In the genomic region with DNA sequence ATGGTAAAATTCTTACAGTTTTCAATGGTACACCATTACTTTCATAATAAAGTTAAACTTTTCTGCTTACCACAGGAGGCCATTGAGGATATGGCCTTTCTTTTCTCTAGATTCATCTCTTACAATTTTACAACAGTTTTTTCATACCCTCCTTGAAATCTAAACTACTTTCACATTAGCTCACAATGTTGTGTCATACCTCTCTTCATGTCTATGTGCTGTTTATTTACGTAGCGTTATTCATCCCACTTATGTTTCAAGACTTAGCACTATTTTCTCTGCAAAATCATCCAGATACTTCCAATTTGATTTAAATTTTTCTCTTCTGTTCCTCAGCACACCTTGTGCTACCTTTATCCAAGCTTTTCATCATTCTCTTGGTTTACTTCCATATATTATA, we compare ENCODE assay signal across 14 cellular contexts.
"Had no signal": no experiment of that assay in that cellular context is flagged by ENCODE, and none has a peak within 500 bp of the region (broad histone marks: within the 10 kb centered on the region; RNA-seq: fewer than 3 reads in every experiment).

No MANE protein-coding gene starts in this region.

- H3K4me3 ChIP-seq: adrenal gland, esophagus muscularis mucosa, mucosa of descending colon, psoas muscle, tibial nerve, vagina had no signal

- H3K4me1 ChIP-seq: adrenal gland, psoas muscle, vagina had no signal

- DNase-seq: activated CD4-positive, alpha-beta T cell treated with anti-CD3 and anti-CD28 coated beads, Interleukin-2, amount 50 U/mL, for 1 hour; activated CD4-positive, CD25-positive, alpha-beta regulatory T cell; activated naive CD4-positive, alpha-beta T cell treated with anti-CD3 and anti-CD28 coated beads, Interleukin-2, amount 10 ng/mL, durations not matched to agents 7 days and 5 days; adrenal gland; left colon; mucosa of descending colon; natural killer cell; psoas muscle; stimulated activated CD4-positive, alpha-beta T cell treated with anti-CD3 and anti-CD28 coated beads, Interleukin-15, amount 100 ng/mL, for 24 hours; T-helper 2 cell had no signal

- H3K4me3 Mint-ChIP-seq: activated naive CD4-positive, alpha-beta T cell treated with anti-CD3 and anti-CD28 coated beads, Interleukin-2, amount 10 ng/mL, durations not matched to agents 7 days and 5 days; natural killer cell had no signal

- H3K9me3 Mint-ChIP-seq: activated naive CD4-positive, alpha-beta T cell treated with anti-CD3 and anti-CD28 coated beads, Interleukin-2, amount 10 ng/mL, durations not matched to agents 7 days and 5 days; activated T-helper 2 cell treated with anti-CD3 and anti-CD28 coated beads, Interferon-gamma antibody, Interleukin-2, Interleukin-4, amounts not matched to agents 10 μg/mL and 5 μg/mL and 100 μg/mL, durations not matched to agents 14 hours and 24 hours and 36 hours; natural killer cell had no signal

- H3K27ac ChIP-seq: adrenal gland, esophagus muscularis mucosa, psoas muscle, tibial nerve, vagina had no signal

- H3K9me3 ChIP-seq: adrenal gland, esophagus muscularis mucosa, mucosa of descending colon, psoas muscle, vagina had no signal

- H3K36me3 Mint-ChIP-seq: natural killer cell had no signal

- H3K27ac Mint-ChIP-seq: activated naive CD4-positive, alpha-beta T cell treated with anti-CD3 and anti-CD28 coated beads, Interleukin-2, amount 10 ng/mL, durations not matched to agents 7 days and 5 days; activated T-helper 2 cell treated with anti-CD3 and anti-CD28 coated beads, Interferon-gamma antibody, Interleukin-2, Interleukin-4, amounts not matched to agents 10 μg/mL and 5 μg/mL and 100 μg/mL, durations not matched to agents 14 hours and 24 hours and 36 hours had no signal

- H3K4me1 Mint-ChIP-seq: activated naive CD4-positive, alpha-beta T cell treated with anti-CD3 and anti-CD28 coated beads, Interleukin-2, amount 10 ng/mL, durations not matched to agents 7 days and 5 days had no signal

- ATAC-seq: left colon, mucosa of descending colon, natural killer cell, psoas muscle had no signal

- H3K27me3 ChIP-seq: adrenal gland, esophagus muscularis mucosa, tibial nerve, vagina had no signal

- H3K36me3 ChIP-seq: adrenal gland, vagina had no signal
